ENCODE assay signal across 9 cellular contexts in genomic region chr17:1574697-1575471, GRCh38. TPM values are rescaled to one million over a fixed set of nuclear protein-coding genes. Genes with fewer than 3 reads are reported as not detected.
A peak's percentile ranks its signal among the peaks of the same experiment; 100 is the strongest.
DNase-seq lines count a peak whose midpoint lies in the region; ATAC-seq, FAIRE-seq and TF ChIP-seq lines count a peak whose summit lies in the region.
"Had no signal": no experiment of that assay in that cellular context is flagged by ENCODE, and none has a peak within 500 bp of the region (broad histone marks: within the 10 kb centered on the region; RNA-seq: fewer than 3 reads in every experiment).

No MANE protein-coding gene starts in this region.

- H3K9me3 ChIP-seq in Panc1 (ENCODE audit: control insufficient read depth, insufficient read depth, low read depth, low read length) (no peaks in the 10 kb centered on the region), suprapubic skin (no peaks in the 10 kb centered on the region)

- H3K4me3 ChIP-seq in Panc1 (ENCODE audit: low read depth in 2 of 2, low read length in 2 of 2) (no peak overlapping the region), suprapubic skin (peak overlapping the region; percentile 8)

- intact Hi-C loops in Panc1 (cut with micrococcal nuclease; ENCODE audit: unreplicated experiment): loop anchor here (2.0 kb wide), 1 partner anchor 54 kb away; the partner anchor contains the start of gene SLC43A2
- intact Hi-C loops in posterior vena cava (cut with DNase I): loop anchor here (5.0 to 10.0 kb wide), 3 partner anchors 52 to 290 kb away; partner anchors contain the start of genes RILP (in 2 of the 2), SCARF1 (in 2 of the 2) and SLC43A2 (in 1 of the 2)

- TF ChIP-seq CTCF in Panc1 (IDR thresholded peaks at IDR 0.05): no peak
- peak in 1 of 2 donors; percentile 4 for TF ChIP-seq CTCF in suprapubic skin (IDR thresholded peaks at IDR 0.05)

- FAIRE-seq in HTR-8/SVneo (lab: Jason Lieb, UNC): peak; percentile 4
- FAIRE-seq: G401.6 had no signal

- BruUV-seq in Panc1 (replicated peaks; lab: Mats Ljungman, UMichigan): no TSS peak

- H3K36me3 ChIP-seq in Panc1 (ENCODE audit: control insufficient read depth, insufficient read depth, low read length) (no peaks in the 10 kb centered on the region), suprapubic skin (no peaks in the 10 kb centered on the region)

- POLR2A ChIA-PET in Panc1 (lab: Charles Lee): interaction anchor here (0.6 kb wide), 1 partner anchor 139 kb away, joined by 3 read pairs; no protein-coding TSS in a partner anchor

- H3K27me3 ChIP-seq in Panc1 (ENCODE audit: control insufficient read depth, insufficient read depth, low read length): no peaks in the 10 kb centered on the region
- no peaks in the 10 kb centered on the region for H3K27me3 ChIP-seq in suprapubic skin

- in situ Hi-C loops in Panc1 (cut with HindIII; ENCODE audit: low pct_unique_long_range_greater_than_20kb, low sequenced_read_pairs): no loop called here

- DNase-seq in HTR-8/SVneo (ENCODE audit: insufficient read length, low spot score) (no peak), Panc1 (ENCODE audit: low read depth, low spot score) (no peak), islet precursor cell (peak; percentile 92), suprapubic skin (ENCODE audit: low spot score in 2 of 2) (no peak), posterior vena cava (ENCODE audit: low spot score) (no peak), H4 (ENCODE audit: low spot score) (no peak)
- DNase-seq: NCI-H446 treated with DMSO at 0.1 percent for 48 hours had no signal

- WGBS in suprapubic skin: 31% methylated on average over 28 of the region's 45 CpGs

- peak; percentile 7 for ATAC-seq in Panc1
- no peak for ATAC-seq in HG03045 (IDR thresholded peaks at IDR 0.05; ENCODE audit: unreplicated experiment)

- no peak for TF ChIP-seq EP300 in suprapubic skin (IDR thresholded peaks at IDR 0.05)

- CTCF ChIA-PET in Panc1 (lab: Charles Lee): interaction anchor here (0.5 to 1.5 kb wide), 8 partner anchors 11 to 187 kb away, joined by 3 to 17 read pairs (median 6); no protein-coding TSS in a partner anchor

- H3K27ac ChIP-seq in Panc1 (ENCODE audit: low read length) (no peak overlapping the region), suprapubic skin (peak overlapping the region; percentile 34)

- H3K4me1 ChIP-seq in Panc1 (ENCODE audit: control insufficient read depth, insufficient read depth, low read length) (no peaks in the 10 kb centered on the region), suprapubic skin (peaks cover 47% of the 10 kb centered on the region)

- no peak for TF ChIP-seq POLR2A in suprapubic skin (IDR thresholded peaks at IDR 0.05)

RNA-seq across cellular contexts. Expression of gene PITPNA, which starts 12.3 kb away (rescaled TPM):
- 64.5 TPM for total RNA-seq in Panc1 (2021; ENCODE audit: unreplicated experiment)
- 68.7 TPM for polyA plus RNA-seq in Panc1 (2012; ENCODE audit: insufficient read length)
- total RNA-seq in suprapubic skin: 10 to 100 TPM; 49.6 to 71.9 (median 61.5) TPM
- 10 to 100 TPM; 68.4 to 90.3 TPM for total RNA-seq in posterior vena cava
- 21.8 and 30.5 TPM in 2 replicates for total RNA-seq in H4 (2014; rRNA removed; shearing (Covaris generic))

RNA-seq across cellular contexts. Expression of gene SLC43A2, which starts 53.8 kb away (rescaled TPM):
- 23.3 TPM for total RNA-seq in Panc1 (2021; ENCODE audit: unreplicated experiment)
- 28.9 TPM for polyA plus RNA-seq in Panc1 (2012; ENCODE audit: insufficient read length)
- total RNA-seq in suprapubic skin: 10 to 100 TPM in 2 of 4 donors, 1 to 10 TPM in 2; 4.8 to 11.8 (median 10.6) TPM
- 10 to 100 TPM in 1 of 2 donors, 1 to 10 TPM in 1; 9.5 to 16.9 TPM for total RNA-seq in posterior vena cava
- 2.9 and 4.7 TPM in 2 replicates for total RNA-seq in H4 (2014; rRNA removed; shearing (Covaris generic))

RNA-seq across cellular contexts. Expression of gene INPP5K, which starts 58.5 kb away (rescaled TPM):
- 21.3 TPM for total RNA-seq in Panc1 (2021; ENCODE audit: unreplicated experiment)
- polyA plus RNA-seq in Panc1 (2012; ENCODE audit: insufficient read length): 39.1 TPM
- total RNA-seq in suprapubic skin: 100 to 1,000 TPM in 3 of 4 donors, 10 to 100 TPM in 1; 91.8 to 160 (median 123) TPM
- 10 to 100 TPM; 23.5 to 25.2 TPM for total RNA-seq in posterior vena cava
- 34.1 and 47.0 TPM in 2 replicates for total RNA-seq in H4 (2014; rRNA removed; shearing (Covaris generic))
